Comparison of ENCODE assay signal across 11 cellular contexts in genomic region chr3:45547202-45547701, GRCh38. TPM values are rescaled to one million over a fixed set of nuclear protein-coding genes. Genes with fewer than 3 reads are reported as not detected.
DNase-seq lines count a peak whose midpoint lies in the region; ATAC-seq and TF ChIP-seq lines count a peak whose summit lies in the region.
"Had no signal": no experiment of that assay in that cellular context is flagged by ENCODE, and none has a peak within 500 bp of the region (broad histone marks: within the 10 kb centered on the region; RNA-seq: fewer than 3 reads in every experiment).

No MANE protein-coding gene starts in this region.

- ATAC-seq in IMR-90 (ENCODE audit: low read depth), result no peak
- no peak for ATAC-seq in HG02840 (IDR thresholded peaks at IDR 0.05; ENCODE audit: low FRiP score, unreplicated experiment)

- peaks cover 37% of the 10 kb centered on the region for H3K9me1 ChIP-seq in IMR-90 (ENCODE audit: insufficient read depth, low read length)

- no peak for TF ChIP-seq RAD21 in IMR-90 (IDR thresholded peaks at IDR 0.05; ENCODE audit: low read length)

- H4K8ac ChIP-seq in IMR-90 (ENCODE audit: low read depth in 2 of 2, low read length in 2 of 2), result no peak overlapping the region

- 90% methylated on average over 5 of the region's 9 CpGs; no CpG with 5 or more reads in 1 of the 2 experiments for WGBS in IMR-90 (ENCODE audit: extremely low coverage in 2 of 2, insufficient read length in 1 of 2), 2 experiments

- no peak overlapping the region for H2AFZ ChIP-seq in IMR-90 (replicated peaks; ENCODE audit: low read length, poor library complexity)

- H2BK120ac ChIP-seq in IMR-90 (ENCODE audit: low read depth, low read length), result no peak overlapping the region

- H3K27ac ChIP-seq in 22Rv1, result peak overlapping the region; percentile 82
- no peak overlapping the region for H3K27ac ChIP-seq in IMR-90 (ENCODE audit: insufficient read depth, low read length)
- H3K27ac ChIP-seq in coronary artery, result peak overlapping the region; percentile 14 to 84
- H3K27ac ChIP-seq: SJSA1 had no signal

- no peak overlapping the region for H3K4me2 ChIP-seq in IMR-90 (ENCODE audit: low read depth, low read length)

- no peaks in the 10 kb centered on the region for H3K27me3 ChIP-seq in IMR-90 (ENCODE audit: control insufficient read depth, insufficient read depth, low read length)
- H3K27me3 ChIP-seq: SJSA1 had no signal

- no peak overlapping the region for H3K9ac ChIP-seq in IMR-90 (ENCODE audit: low read depth, low read length)

- peak overlapping the region; percentile 54; the same call in 1 of the 2 replicates for H3K4ac ChIP-seq in IMR-90 (ENCODE audit: low read depth, low read length)

- POLR2A ChIA-PET in IMR-90 (lab: Charles Lee; ENCODE audit: unreplicated experiment), result no interaction called here

- H3K14ac ChIP-seq in IMR-90 (replicated peaks; ENCODE audit: low read depth, low read length), result 0 out of 2 replicates have a peak overlapping the region, but pooled peaks have one; percentile 14

- H3K4me3 ChIP-seq in IMR-90 (ENCODE audit: insufficient read depth, low read depth, low read length) (no peak overlapping the region), coronary artery (no peak overlapping the region)
- H3K4me3 ChIP-seq: SJSA1 had no signal

- CTCF ChIA-PET in IMR-90 (lab: Yijun Ruan, JAX), result interaction anchor here (1.2 to 2.0 kb wide), 3 partner anchors 9 to 113 kb away, joined by 3 to 5 read pairs (median 3); no protein-coding TSS in a partner anchor

- H3K4me3 Mint-ChIP-seq in nephron progenitor cell, result no peak overlapping the region

- no peak overlapping the region for H4K91ac ChIP-seq in IMR-90 (ENCODE audit: insufficient read depth, low read depth, low read length)

- no TSS peak for BruUV-seq in IMR-90 (replicated peaks; lab: Mats Ljungman, UMichigan)

- in situ Hi-C loops in IMR-90 (cut with MboI; ENCODE audit: low sequenced_read_pairs), result no loop called here

- no peaks in the 10 kb centered on the region for H3K9me3 Mint-ChIP-seq in nephron progenitor cell

- H3K27ac Mint-ChIP-seq in nephron progenitor cell, result peak overlapping the region; percentile 31

- peak overlapping the region; percentile 3; the same call in 1 of the 2 replicates for H3K18ac ChIP-seq in IMR-90 (ENCODE audit: low read depth, low read length)

- no peaks in the 10 kb centered on the region for H4K20me1 ChIP-seq in IMR-90 (ENCODE audit: insufficient read depth, low read length)

- H3K56ac ChIP-seq in IMR-90 (ENCODE audit: extremely low read depth, insufficient read depth, low read length), result no peak overlapping the region

- dilution Hi-C loops in IMR-90 (cut with HindIII; ENCODE audit: low sequenced_read_pairs, unreplicated experiment), result no loop called here

- no peak for TF ChIP-seq CTCF in 22Rv1 (IDR thresholded peaks at IDR 0.05)
- no peak for TF ChIP-seq CTCF in IMR-90 (conservative IDR thresholded peaks at IDR 0.05; ENCODE audit: low read depth, low read length)
- no peak for TF ChIP-seq CTCF in coronary artery (IDR thresholded peaks at IDR 0.05)
- no peak for TF ChIP-seq CTCF in nephron progenitor cell (IDR thresholded peaks at IDR 0.05)

- peaks cover 5% of the 10 kb centered on the region for H3K27me3 Mint-ChIP-seq in nephron progenitor cell (ENCODE audit: low read depth, poor library complexity)

- H3K9me3 ChIP-seq in IMR-90 (ENCODE audit: control insufficient read depth, insufficient read depth, low read length), result no peaks in the 10 kb centered on the region
- H3K9me3 ChIP-seq: SJSA1 had no signal

- H3K36me3 Mint-ChIP-seq in nephron progenitor cell (ENCODE audit: low read depth), result peaks cover 25% of the 10 kb centered on the region

- peaks cover 57% of the 10 kb centered on the region for H3K4me1 Mint-ChIP-seq in nephron progenitor cell

- no peak overlapping the region; the same call in 2 of the 3 replicates for H2BK15ac ChIP-seq in IMR-90 (ENCODE audit: low read depth, low read length)

- peak overlapping the region; percentile 65; the same call in 1 of the 2 replicates for H2AK5ac ChIP-seq in IMR-90 (ENCODE audit: low read depth, low read length)

- no peaks in the 10 kb centered on the region; the same call in 1 of the 2 replicates for H3K36me3 ChIP-seq in IMR-90 (ENCODE audit: control insufficient read depth, insufficient read depth, low read length)

- TF ChIP-seq POLR2A in IMR-90 (IDR thresholded peaks at IDR 0.05; ENCODE audit: low read depth, low read length), result no peak

- no peak overlapping the region for H3K23ac ChIP-seq in IMR-90 (ENCODE audit: low read depth, low read length)

- DNase-seq in IMR-90 (no peak), coronary artery (ENCODE audit: low spot score) (no peak), nephron progenitor cell (no peak), NCI-H69 (lab: John Stamatoyannopoulos, UW) (no peak), SKM-1 treated with dmso at 0.1 percent for 144 hours (lab: John Stamatoyannopoulos, UW; ENCODE audit: unreplicated experiment) (no peak), KG1 (lab: John Stamatoyannopoulos, UW) (no peak)
- DNase-seq: kidney, NCI-H2081 had no signal

- peak overlapping the region; percentile 3 for H2AK9ac ChIP-seq in IMR-90 (replicated peaks; ENCODE audit: low read depth, low read length, poor library complexity)

- intact Hi-C loops in IMR-90 (cut with micrococcal nuclease), result no loop called here

- H3K4me1 ChIP-seq in IMR-90 (ENCODE audit: control insufficient read depth, insufficient read depth, low read length), result peaks cover 38% of the 10 kb centered on the region

- H4K5ac ChIP-seq in IMR-90 (ENCODE audit: low read depth, low read length), result no peak overlapping the region

- peaks cover 3 to 11% of the 10 kb centered on the region in 2 experiments; a peak in 1 of 4 replicates for H3K79me1 ChIP-seq in IMR-90 (ENCODE audit: low read depth in 1 of 2, low read length in 2 of 2)

- H2BK5ac ChIP-seq in IMR-90 (ENCODE audit: low read depth, low read length, poor library complexity, severe bottlenecking), result no peak overlapping the region

- H2BK20ac ChIP-seq in IMR-90 (ENCODE audit: low read depth, low read length), result no peak overlapping the region

TF ChIP-seq in IMR-90, 13 proteins besides CTCF, POLR2A, EP300 and RAD21:
- TF ChIP-seq RCOR1 (IDR thresholded peaks at IDR 0.05; ENCODE audit: insufficient replicate concordance, low read length), result no peak
- no peak for TF ChIP-seq MAZ (IDR thresholded peaks at IDR 0.05; ENCODE audit: borderline replicate concordance, low read depth, low read length)
- no peak for TF ChIP-seq MXI1 (IDR thresholded peaks at IDR 0.05; ENCODE audit: borderline replicate concordance, low read depth, low read length)
- no peak for TF ChIP-seq NFE2L2 (IDR thresholded peaks at IDR 0.05; ENCODE audit: low read depth, low read length)
- no peak for TF ChIP-seq USF2 (IDR thresholded peaks at IDR 0.05; ENCODE audit: low read depth, low read length)
- TF ChIP-seq ELK1 (IDR thresholded peaks at IDR 0.05; ENCODE audit: borderline replicate concordance, low read depth, low read length), result no peak
- TF ChIP-seq RFX5 (IDR thresholded peaks at IDR 0.05; ENCODE audit: low read depth, low read length), result no peak
- no peak for TF ChIP-seq FOS (IDR thresholded peaks at IDR 0.05; ENCODE audit: low read depth, low read length)
- no peak for TF ChIP-seq BHLHE40 (IDR thresholded peaks at IDR 0.05; ENCODE audit: low read depth, low read length)
- no peak for TF ChIP-seq SMC3 (IDR thresholded peaks at IDR 0.05; ENCODE audit: low read depth, low read length)
- no peak for TF ChIP-seq MAFK (IDR thresholded peaks at IDR 0.05; ENCODE audit: low read depth, low read length)

RNA-seq across cellular contexts. Expression of gene LIMD1, which starts 47.3 kb away (rescaled TPM):
- 21.5 and 22.5 TPM in 2 replicates for total RNA-seq in IMR-90 (2012; rRNA removed)
- polyA plus RNA-seq in IMR-90 (2012; rRNA removed), result 20.5 and 20.9 TPM in 2 replicates
- polyA plus RNA-seq in IMR-90 (2012; cell fraction: cytosol; rRNA removed), result 12.3 and 13.9 TPM in 2 replicates
- 52.7 and 53.0 TPM in 2 replicates for polyA plus RNA-seq in IMR-90 (2012; cell fraction: nucleus; rRNA removed; ENCODE audit: low replicate concordance)
